In genomic region chr14:57402173-57402852, GRCh38 we compare ENCODE assay signal across 1 cellular context.
TF ChIP-seq lines count a peak whose summit lies in the region.

No MANE protein-coding gene starts in this region.

TF ChIP-seq in GM23338, 12 proteins besides CTCF, POLR2A, EP300 and RAD21 (continued from another document):
- no peak for TF ChIP-seq EZH2 (IDR thresholded peaks at IDR 0.05; ENCODE audit: low read depth, unreplicated experiment)
- TF ChIP-seq ZNF462 (CRISPR knock-in tag; IDR thresholded peaks at IDR 0.05), result no peak
- TF ChIP-seq ZNF114 (CRISPR knock-in tag; IDR thresholded peaks at IDR 0.05), result no peak
- TF ChIP-seq ZNF331 (CRISPR knock-in tag; IDR thresholded peaks at IDR 0.05; ENCODE audit: low read depth), result no peak
- no peak for TF ChIP-seq POLR2AphosphoS5 (IDR thresholded peaks at IDR 0.05; ENCODE audit: low read depth)
